1 cellular context compared by ENCODE assay signal in the genomic region with DNA sequence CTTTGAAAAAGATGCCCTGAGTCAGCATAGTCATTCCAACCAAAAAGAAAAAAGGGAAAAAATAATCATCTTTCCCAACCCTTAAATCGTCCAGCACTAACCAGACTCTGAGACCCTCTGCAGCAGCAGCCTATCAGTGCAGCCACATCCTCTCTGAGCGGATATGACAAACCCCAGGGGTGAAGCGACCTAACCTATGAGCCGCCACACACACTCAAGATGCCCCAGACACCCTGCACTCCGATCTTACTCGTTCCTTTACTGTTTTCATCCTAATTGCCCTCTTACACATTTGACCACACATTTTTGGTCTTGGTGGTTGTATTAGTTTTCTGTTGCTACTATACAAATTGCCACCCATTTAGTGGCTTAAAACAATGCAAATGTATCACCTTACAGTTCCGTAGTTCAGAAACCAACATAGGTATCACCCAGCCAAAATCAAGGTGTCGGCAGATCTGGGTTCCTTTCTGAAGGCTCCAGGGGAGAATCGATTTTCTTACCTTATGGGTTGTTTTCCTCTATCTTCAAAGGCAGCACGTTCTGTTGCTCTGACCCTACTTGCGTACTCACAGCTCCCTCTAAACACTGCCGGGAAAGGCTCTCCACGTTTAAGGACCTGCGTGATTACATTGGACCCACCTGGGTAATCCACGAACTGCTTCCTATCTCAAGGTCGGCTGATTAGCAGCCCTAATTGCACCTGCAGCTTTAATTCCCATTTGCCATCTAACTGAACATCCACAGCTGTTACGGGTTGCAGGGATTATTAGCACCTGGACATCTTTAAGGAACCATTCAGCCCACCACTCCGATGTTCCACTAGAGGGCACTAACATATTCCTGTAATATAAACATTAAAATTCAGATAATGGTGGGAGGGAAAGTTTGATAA.
TF ChIP-seq lines count a peak whose summit lies in the region.

No MANE protein-coding gene starts in this region.

TF ChIP-seq in GM12878, 131 proteins besides CTCF, POLR2A, EP300 and RAD21 (continued from another document):
- TF ChIP-seq, protein P1, sequence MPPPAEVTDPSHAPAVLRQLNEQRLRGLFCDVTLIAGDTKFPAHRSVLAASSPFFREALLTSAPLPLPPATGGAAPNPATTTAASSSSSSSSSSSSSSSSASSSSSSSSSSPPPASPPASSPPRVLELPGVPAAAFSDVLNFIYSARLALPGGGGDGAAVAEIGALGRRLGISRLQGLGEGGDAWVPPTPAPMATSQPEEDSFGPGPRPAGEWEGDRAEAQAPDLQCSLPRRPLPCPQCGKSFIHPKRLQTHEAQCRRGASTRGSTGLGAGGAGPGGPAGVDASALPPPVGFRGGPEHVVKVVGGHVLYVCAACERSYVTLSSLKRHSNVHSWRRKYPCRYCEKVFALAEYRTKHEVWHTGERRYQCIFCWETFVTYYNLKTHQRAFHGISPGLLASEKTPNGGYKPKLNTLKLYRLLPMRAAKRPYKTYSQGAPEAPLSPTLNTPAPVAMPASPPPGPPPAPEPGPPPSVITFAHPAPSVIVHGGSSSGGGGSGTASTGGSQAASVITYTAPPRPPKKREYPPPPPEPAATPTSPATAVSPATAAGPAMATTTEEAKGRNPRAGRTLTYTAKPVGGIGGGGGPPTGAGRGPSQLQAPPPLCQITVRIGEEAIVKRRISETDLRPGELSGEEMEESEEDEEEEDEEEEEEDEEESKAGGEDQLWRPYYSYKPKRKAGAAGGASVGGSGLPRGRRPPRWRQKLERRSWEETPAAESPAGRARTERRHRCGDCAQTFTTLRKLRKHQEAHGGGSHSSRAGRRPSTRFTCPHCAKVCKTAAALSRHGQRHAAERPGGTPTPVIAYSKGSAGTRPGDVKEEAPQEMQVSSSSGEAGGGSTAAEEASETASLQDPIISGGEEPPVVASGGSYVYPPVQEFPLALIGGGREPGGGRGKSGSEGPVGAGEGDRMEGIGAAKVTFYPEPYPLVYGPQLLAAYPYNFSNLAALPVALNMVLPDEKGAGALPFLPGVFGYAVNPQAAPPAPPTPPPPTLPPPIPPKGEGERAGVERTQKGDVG (CRISPR knock-in tag; IDR thresholded peaks at IDR 0.05): no peak
